ENCODE assay signal across 8 cellular contexts in the genomic region with DNA sequence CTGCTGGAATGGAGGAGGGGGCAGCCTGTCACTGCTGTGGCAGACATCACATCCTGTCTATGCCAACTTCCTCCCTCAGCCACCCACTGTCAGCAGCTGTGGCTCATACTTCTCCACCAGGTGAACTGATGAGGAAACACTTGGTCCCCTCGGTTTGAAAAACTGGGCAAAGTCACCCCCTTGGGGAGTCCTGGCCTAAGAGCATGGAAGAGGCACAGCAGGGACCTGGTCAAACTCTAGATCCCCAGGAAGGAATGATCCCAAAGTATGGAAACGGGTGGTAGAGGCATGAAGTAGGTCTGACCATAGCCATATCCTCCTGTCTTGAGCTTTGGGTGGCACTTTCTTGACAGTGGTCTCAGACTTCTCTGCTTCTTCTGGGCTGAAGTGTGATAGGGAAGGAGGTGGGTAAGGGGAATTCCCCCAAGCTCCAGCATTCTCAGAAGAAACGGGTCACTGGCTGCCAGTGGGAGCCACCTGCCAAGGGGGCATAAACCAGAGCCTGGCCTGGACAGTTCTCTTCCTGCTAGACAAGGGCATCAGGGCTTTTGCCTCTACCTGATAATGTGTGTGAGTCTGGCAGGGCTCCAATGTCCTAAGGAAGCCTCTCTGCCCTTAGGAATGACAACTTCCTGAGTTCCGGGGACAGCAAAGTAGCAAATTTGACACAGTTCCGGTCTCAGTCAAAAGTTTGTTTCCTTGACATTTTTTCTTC. TPM values are rescaled to one million over a fixed set of nuclear protein-coding genes. Genes with fewer than 3 reads are reported as not detected.
DNase-seq lines count a peak whose midpoint lies in the region; ATAC-seq lines count a peak whose summit lies in the region.

No MANE protein-coding gene starts in this region.

- H3K4me3 ChIP-seq in muscle layer of duodenum (ENCODE audit: low read depth in 1 of 2, low read length in 2 of 2) = no peak overlapping the region

- H3K27ac ChIP-seq in muscle layer of duodenum (ENCODE audit: low read length) (peak overlapping the region; percentile 80), temporal lobe (ENCODE audit: low read depth, low read length) (peak overlapping the region; percentile 97)

- peaks cover 34 to 52% of the 10 kb centered on the region in 2 donors for H3K4me1 ChIP-seq in muscle layer of duodenum (ENCODE audit: control insufficient read depth in 1 of 2, insufficient read depth in 2 of 2, low read length in 2 of 2)

- no peaks in the 10 kb centered on the region for H3K36me3 ChIP-seq in muscle layer of duodenum (ENCODE audit: control insufficient read depth in 1 of 2, insufficient read depth in 2 of 2, low read length in 2 of 2)

- no peaks in the 10 kb centered on the region for H3K9me3 ChIP-seq in muscle layer of duodenum (ENCODE audit: control insufficient read depth in 1 of 2, low read length in 2 of 2)

- ATAC-seq in HG03565 (IDR thresholded peaks at IDR 0.05; ENCODE audit: unreplicated experiment) = no peak

- DNase-seq in NK-92 treated with Interleukin-12 subunit alpha and Interleukin-12 subunit beta, amount 100 ng/mL, for 24 hours (lab: John Stamatoyannopoulos, UW) = peak; percentile 13
- DNase-seq in NK-92 (lab: John Stamatoyannopoulos, UW; ENCODE audit: unreplicated experiment) = no peak
- DNase-seq in activated effector memory CD4-positive, alpha-beta T cell treated with Interleukin-2 at 50 U/mL for 16 hours = peak; percentile 50
- no peak for DNase-seq in retina
- no peak for DNase-seq in GM19240 (ENCODE audit: insufficient read length, low spot score)

- no peaks in the 10 kb centered on the region for H3K27me3 ChIP-seq in muscle layer of duodenum (ENCODE audit: low read depth, low read length)

RNA-seq across cellular contexts. Expression of gene FMNL3, which starts 36.0 kb away (rescaled TPM):
- 8.1 TPM for total RNA-seq in temporal lobe

RNA-seq across cellular contexts. Expression of gene PRPF40B, which starts 47.8 kb away (rescaled TPM):
- total RNA-seq in temporal lobe = 13.8 TPM

Comparison
In these comparisons a context has a peak if more than half of its experiments do, and no peak if none do; other contexts are left out.
1. DNase-seq: peak in NK-92 treated with Interleukin-12 subunit alpha and Interleukin-12 subunit beta, amount 100 ng/mL, for 24 hours (single experiment) and activated effector memory CD4-positive, alpha-beta T cell treated with Interleukin-2 at 50 U/mL for 16 hours (single experiment); none in NK-92 (single experiment), retina (single experiment) and GM19240 (single experiment).